ENCODE assay signal across 12 cellular contexts in the genomic region with DNA sequence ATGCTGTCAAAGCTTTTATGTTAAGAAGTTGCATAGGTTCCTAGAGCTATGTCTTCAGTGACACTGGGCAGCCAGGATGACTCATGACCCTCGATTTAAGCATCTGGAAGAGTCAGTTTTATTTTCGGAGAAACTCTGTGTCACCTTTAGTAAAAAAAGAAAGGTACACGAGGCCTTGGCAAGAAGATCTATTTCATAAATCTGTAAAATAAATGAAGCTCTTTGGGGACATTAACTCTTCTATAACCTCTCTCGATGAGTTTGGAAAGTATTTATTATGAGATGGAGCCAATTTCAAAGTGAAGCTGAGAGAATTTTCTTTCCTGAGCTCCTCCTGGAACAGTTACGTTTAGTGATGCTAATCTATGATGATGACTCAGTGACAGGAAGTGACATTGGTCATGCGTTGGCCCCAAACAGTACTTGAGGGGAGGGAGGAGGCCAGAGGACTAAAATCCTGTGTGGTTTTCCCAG.
DNase-seq lines count a peak whose midpoint lies in the region; ATAC-seq and TF ChIP-seq lines count a peak whose summit lies in the region.
"Had no signal": no experiment of that assay in that cellular context is flagged by ENCODE, and none has a peak within 500 bp of the region (broad histone marks: within the 10 kb centered on the region; RNA-seq: fewer than 3 reads in every experiment).

No MANE protein-coding gene starts in this region.

- peaks cover 55% of the 10 kb centered on the region for H3K4me1 ChIP-seq in skeletal muscle satellite cell (ENCODE audit: control insufficient read depth, insufficient read depth, low read length)

- peak overlapping the region; percentile 51 for H3K9ac ChIP-seq in skeletal muscle satellite cell (ENCODE audit: low read depth, low read length)

- peak; percentile 36 for DNase-seq in NOMO-1 treated with DMSO at 0.1 percent for 48 hours (lab: John Stamatoyannopoulos, UW; ENCODE audit: unreplicated experiment)
- DNase-seq in NOMO-1 treated with dmso at 0.1 percent for 144 hours (lab: John Stamatoyannopoulos, UW; ENCODE audit: unreplicated experiment) = no peak
- DNase-seq in dermis microvascular lymphatic vessel endothelial cell (ENCODE audit: low read depth in 2 of 2) = peak; percentile 65 to 78
- DNase-seq in COR-L47 (lab: John Stamatoyannopoulos, UW) = no peak
- DNase-seq in stimulated activated CD4-positive, alpha-beta T cell treated with anti-CD3 and anti-CD28 coated beads, Interleukin-12 subunit alpha, Interleukin-12 subunit beta, amount 100 ng/mL, for 4 hours = no peak
- DNase-seq: ACHN, left ventricle myocardium superior, sigmoid colon had no signal

- peak overlapping the region; percentile 13 for H3K4me3 ChIP-seq in skeletal muscle satellite cell (ENCODE audit: low read length)
- H3K4me3 ChIP-seq: sigmoid colon had no signal

- H3K9me3 ChIP-seq in skeletal muscle satellite cell (replicated peaks; ENCODE audit: low read length) = no peaks in the 10 kb centered on the region
- H3K9me3 ChIP-seq: sigmoid colon had no signal

- H3K36me3 ChIP-seq in skeletal muscle satellite cell (ENCODE audit: insufficient read depth, low read length) = no peaks in the 10 kb centered on the region
- H3K36me3 ChIP-seq: sigmoid colon had no signal

- peak overlapping the region; percentile 67 for H3K4me2 ChIP-seq in skeletal muscle satellite cell (ENCODE audit: low read length)

- no peak for ATAC-seq in HG02642 (IDR thresholded peaks at IDR 0.05; ENCODE audit: poor library complexity, unreplicated experiment)
- ATAC-seq: left ventricle myocardium superior; stimulated activated effector memory CD8-positive, alpha-beta T cell treated with anti-CD3 and anti-CD28 coated beads, Interleukin-12 subunit alpha, Interleukin-12 subunit beta, amount 100 ng/mL, for 72 hours had no signal

- no peaks in the 10 kb centered on the region for H3K27me3 ChIP-seq in skeletal muscle satellite cell (ENCODE audit: control insufficient read depth, insufficient read depth, low read length)
- H3K27me3 ChIP-seq: sigmoid colon had no signal

TF ChIP-seq in PFSK-1, 5 proteins besides CTCF, POLR2A, EP300 and RAD21:
- peak; percentile 36; the same call in 1 of the 2 replicates for TF ChIP-seq TAF1 (IDR thresholded peaks at IDR 0.05; ENCODE audit: borderline replicate concordance, insufficient read depth, low read length)
- TF ChIP-seq FOXP2 (optimal IDR thresholded peaks at IDR 0.05; ENCODE audit: borderline replicate concordance, extremely low read depth, extremely low read length, insufficient read depth) = no peak
- TF ChIP-seq, protein P1, sequence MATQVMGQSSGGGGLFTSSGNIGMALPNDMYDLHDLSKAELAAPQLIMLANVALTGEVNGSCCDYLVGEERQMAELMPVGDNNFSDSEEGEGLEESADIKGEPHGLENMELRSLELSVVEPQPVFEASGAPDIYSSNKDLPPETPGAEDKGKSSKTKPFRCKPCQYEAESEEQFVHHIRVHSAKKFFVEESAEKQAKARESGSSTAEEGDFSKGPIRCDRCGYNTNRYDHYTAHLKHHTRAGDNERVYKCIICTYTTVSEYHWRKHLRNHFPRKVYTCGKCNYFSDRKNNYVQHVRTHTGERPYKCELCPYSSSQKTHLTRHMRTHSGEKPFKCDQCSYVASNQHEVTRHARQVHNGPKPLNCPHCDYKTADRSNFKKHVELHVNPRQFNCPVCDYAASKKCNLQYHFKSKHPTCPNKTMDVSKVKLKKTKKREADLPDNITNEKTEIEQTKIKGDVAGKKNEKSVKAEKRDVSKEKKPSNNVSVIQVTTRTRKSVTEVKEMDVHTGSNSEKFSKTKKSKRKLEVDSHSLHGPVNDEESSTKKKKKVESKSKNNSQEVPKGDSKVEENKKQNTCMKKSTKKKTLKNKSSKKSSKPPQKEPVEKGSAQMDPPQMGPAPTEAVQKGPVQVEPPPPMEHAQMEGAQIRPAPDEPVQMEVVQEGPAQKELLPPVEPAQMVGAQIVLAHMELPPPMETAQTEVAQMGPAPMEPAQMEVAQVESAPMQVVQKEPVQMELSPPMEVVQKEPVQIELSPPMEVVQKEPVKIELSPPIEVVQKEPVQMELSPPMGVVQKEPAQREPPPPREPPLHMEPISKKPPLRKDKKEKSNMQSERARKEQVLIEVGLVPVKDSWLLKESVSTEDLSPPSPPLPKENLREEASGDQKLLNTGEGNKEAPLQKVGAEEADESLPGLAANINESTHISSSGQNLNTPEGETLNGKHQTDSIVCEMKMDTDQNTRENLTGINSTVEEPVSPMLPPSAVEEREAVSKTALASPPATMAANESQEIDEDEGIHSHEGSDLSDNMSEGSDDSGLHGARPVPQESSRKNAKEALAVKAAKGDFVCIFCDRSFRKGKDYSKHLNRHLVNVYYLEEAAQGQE (IDR thresholded peaks at IDR 0.05; ENCODE audit: insufficient read depth in 1 of 2, low read depth in 2 of 2, low read length in 2 of 2) = peak in 1 of 2 experiments; percentile 25; a peak in 1 of 4 replicates
- TF ChIP-seq SIN3A (IDR thresholded peaks at IDR 0.05; ENCODE audit: borderline replicate concordance, insufficient read depth, low read length) = peak; percentile 74; the same call in 1 of the 2 replicates

Comparison
In these comparisons a context has a peak if more than half of its experiments do, and no peak if none do; other contexts are left out.
1. DNase-seq: peak in NOMO-1 treated with DMSO at 0.1 percent for 48 hours (single experiment) and dermis microvascular lymphatic vessel endothelial cell (2 of 2); none in NOMO-1 treated with dmso at 0.1 percent for 144 hours (single experiment), COR-L47 (single experiment) and stimulated activated CD4-positive, alpha-beta T cell treated with anti-CD3 and anti-CD28 coated beads, Interleukin-12 subunit alpha, Interleukin-12 subunit beta, amount 100 ng/mL, for 4 hours (single experiment).